ENCODE assay signal across 26 cellular contexts in genomic region chr20:47167846-47168245, GRCh38.
"Had no signal": no experiment of that assay in that cellular context is flagged by ENCODE, and none has a peak within 500 bp of the region (broad histone marks: within the 10 kb centered on the region; RNA-seq: fewer than 3 reads in every experiment).

No MANE protein-coding gene starts in this region.

- H3K27ac ChIP-seq: dorsolateral prefrontal cortex, heart right ventricle, psoas muscle, skin epidermis, spleen, testis, tibial artery, upper lobe of left lung, uterus had no signal

- FAIRE-seq: colon, kidney had no signal

- H3K27ac Mint-ChIP-seq: memory B cell; naive thymus-derived CD4-positive, alpha-beta T cell; stimulated activated memory B cell treated with anti-CD40 and anti-IgM and Interleukin-4, amounts not matched to agents 10 μg/mL and 1 μg/mL and 100 μg/mL, for 72 hours had no signal

- H3K4me3 Mint-ChIP-seq: memory B cell; naive thymus-derived CD4-positive, alpha-beta T cell; nephron; stimulated activated memory B cell treated with anti-CD40 and anti-IgM and Interleukin-4, amounts not matched to agents 10 μg/mL and 1 μg/mL and 100 μg/mL, for 72 hours had no signal

- DNase-seq: effector CD4-positive, alpha-beta T cell; foreskin fibroblast; glutamatergic neuron; heart right ventricle; hippocampal formation; kidney; midbrain; naive thymus-derived CD4-positive, alpha-beta T cell; nucleus accumbens; psoas muscle; right cardiac atrium; spleen; stimulated activated CD4-positive, alpha-beta T cell treated with anti-CD3 and anti-CD28 coated beads, Interleukin-4, amount 100 ng/mL, for 4 hours; stimulated activated naive CD8-positive, alpha-beta T cell treated with anti-CD3 and anti-CD28 coated beads, Interleukin-15, Interleukin-2, amounts not matched to agents 100 U/mL and 50 U/mL, for 24 hours; substantia nigra; testis; tibial artery; upper lobe of left lung; uterus had no signal

- H3K4me1 Mint-ChIP-seq: memory B cell; naive thymus-derived CD4-positive, alpha-beta T cell; stimulated activated memory B cell treated with anti-CD40 and anti-IgM and Interleukin-4, amounts not matched to agents 10 μg/mL and 1 μg/mL and 100 μg/mL, for 72 hours had no signal

- H3K9me3 ChIP-seq: heart right ventricle, psoas muscle, spleen, testis, tibial artery, upper lobe of left lung, uterus had no signal

- H3K36me3 ChIP-seq: heart right ventricle, spleen, upper lobe of left lung, uterus had no signal

- H3K27me3 ChIP-seq: dorsolateral prefrontal cortex, testis, tibial artery, upper lobe of left lung, uterus had no signal

- H3K9me3 Mint-ChIP-seq: memory B cell; naive thymus-derived CD4-positive, alpha-beta T cell had no signal

- H3K27me3 Mint-ChIP-seq: stimulated activated memory B cell treated with anti-CD40 and anti-IgM and Interleukin-4, amounts not matched to agents 10 μg/mL and 1 μg/mL and 100 μg/mL, for 72 hours had no signal

- H3K4me3 ChIP-seq: dorsolateral prefrontal cortex, heart right ventricle, lung, psoas muscle, skin epidermis, spleen, testis, tibial artery, upper lobe of left lung, uterus had no signal

- H3K4me1 ChIP-seq: heart right ventricle, psoas muscle, spleen, testis, upper lobe of left lung, uterus had no signal

- H3K36me3 Mint-ChIP-seq: naive thymus-derived CD4-positive, alpha-beta T cell had no signal
